ENCODE assay signal across 31 cellular contexts in genomic region chr12:65813983-65814382, GRCh38. TPM values are rescaled to one million over a fixed set of nuclear protein-coding genes. Genes with fewer than 3 reads are reported as not detected.
"Had no signal": no experiment of that assay in that cellular context is flagged by ENCODE, and none has a peak within 500 bp of the region (broad histone marks: within the 10 kb centered on the region; RNA-seq: fewer than 3 reads in every experiment).

No MANE protein-coding gene starts in this region.

- H3K9me3 ChIP-seq: gastrocnemius medialis had no signal

- H3K36me3 ChIP-seq: brain microvascular endothelial cell, gastrocnemius medialis, heart left ventricle had no signal

- H3K4me1 ChIP-seq: gastrocnemius medialis, heart left ventricle had no signal

- H3K27me3 ChIP-seq: brain microvascular endothelial cell, foreskin keratinocyte had no signal

- H3K4me3 Mint-ChIP-seq: activated CD4-positive, alpha-beta memory T cell treated with anti-CD3 and anti-CD28 coated beads, Interleukin-2, amount 10 ng/mL, durations not matched to agents 7 days and 5 days; activated CD4-positive, alpha-beta T cell treated with anti-CD3 and anti-CD28 coated beads, Interleukin-2, amount 10 ng/mL, durations not matched to agents 7 days and 5 days; activated naive CD4-positive, alpha-beta T cell treated with anti-CD3 and anti-CD28 coated beads, Interleukin-2, amount 10 ng/mL, durations not matched to agents 7 days and 5 days; activated naive CD8-positive, alpha-beta T cell treated with anti-CD3 and anti-CD28 coated beads, Interleukin-2, amount 10 ng/mL, durations not matched to agents 7 days and 5 days; activated T-cell treated with anti-CD3 and anti-CD28 coated beads, Interleukin-2, amount 50 U/mL, for 24 hours; activated T-cell treated with anti-CD3 and anti-CD28 coated beads, Interleukin-2, amount 50 U/mL, for 72 hours; central memory CD8-positive, alpha-beta T cell; dendritic cell treated with granulocyte-macrophage colony-stimulating factor and Interleukin-4, amounts not matched to agents 40 ng/mL and 50 ng/mL, for 4 days; endodermal cell; WTC11 had no signal

- H3K36me3 Mint-ChIP-seq: activated naive CD4-positive, alpha-beta T cell treated with anti-CD3 and anti-CD28 coated beads, Interleukin-2, amount 10 ng/mL, durations not matched to agents 7 days and 5 days; activated naive CD4-positive, alpha-beta T cell treated with anti-CD3 and anti-CD28 coated beads, Interleukin-2, amount 50 U/mL, for 72 hours; activated naive CD8-positive, alpha-beta T cell treated with anti-CD3 and anti-CD28 coated beads, Interleukin-2, amount 10 ng/mL, durations not matched to agents 7 days and 5 days; WTC11 had no signal

- H3K27me3 Mint-ChIP-seq: dendritic cell treated with granulocyte-macrophage colony-stimulating factor and Interleukin-4, amounts not matched to agents 40 ng/mL and 50 ng/mL, for 4 days had no signal

- DNase-seq: activated CD4-positive, alpha-beta memory T cell treated with anti-CD3 and anti-CD28 coated beads, Interleukin-2, amount 10 ng/mL, durations not matched to agents 7 days and 5 days; activated CD4-positive, alpha-beta T cell treated with anti-CD3 and anti-CD28 coated beads for 1 hour; activated CD4-positive, alpha-beta T cell treated with anti-CD3 and anti-CD28 coated beads for 4 hours; activated CD4-positive, alpha-beta T cell treated with anti-CD3 and anti-CD28 coated beads, Interleukin-2, amount 10 ng/mL, durations not matched to agents 7 days and 5 days; activated CD4-positive, alpha-beta T cell treated with anti-CD3 and anti-CD28 coated beads, Interleukin-2, amount 50 U/mL, for 4 hours; activated CD8-positive, alpha-beta memory T cell treated with anti-CD3 and anti-CD28 coated beads, Interleukin-2, amount 50 U/mL, for 48 hours; activated gamma-delta T cell; activated naive CD4-positive, alpha-beta T cell; activated naive CD4-positive, alpha-beta T cell treated with anti-CD3 and anti-CD28 coated beads, Interleukin-2, amount 10 ng/mL, durations not matched to agents 7 days and 5 days; activated naive CD8-positive, alpha-beta T cell treated with anti-CD3 and anti-CD28 coated beads, Interleukin-2, amount 10 ng/mL, durations not matched to agents 7 days and 5 days; activated T-cell treated with anti-CD3 and anti-CD28 coated beads for 4 hours; activated T-cell treated with anti-CD3 and anti-CD28 coated beads, Interleukin-2, amount 50 U/mL, for 24 hours; activated T-cell treated with anti-CD3 and anti-CD28 coated beads, Interleukin-2, amount 50 U/mL, for 72 hours; amniotic stem cell; anterior cingulate cortex; brain microvascular endothelial cell; dorsolateral prefrontal cortex; effector memory CD4-positive, alpha-beta T cell; endodermal cell; foreskin keratinocyte; gastrocnemius medialis; glutamatergic neuron; heart left ventricle; hypothalamus had no signal

- H3K27ac Mint-ChIP-seq: activated CD4-positive, alpha-beta memory T cell treated with anti-CD3 and anti-CD28 coated beads, Interleukin-2, amount 10 ng/mL, durations not matched to agents 7 days and 5 days; activated CD4-positive, alpha-beta T cell treated with anti-CD3 and anti-CD28 coated beads, Interleukin-2, amount 10 ng/mL, durations not matched to agents 7 days and 5 days; activated naive CD4-positive, alpha-beta T cell treated with anti-CD3 and anti-CD28 coated beads, Interleukin-2, amount 10 ng/mL, durations not matched to agents 7 days and 5 days; activated naive CD4-positive, alpha-beta T cell treated with anti-CD3 and anti-CD28 coated beads, Interleukin-2, amount 50 U/mL, for 72 hours; activated naive CD8-positive, alpha-beta T cell treated with anti-CD3 and anti-CD28 coated beads, Interleukin-2, amount 10 ng/mL, durations not matched to agents 7 days and 5 days; activated T-cell treated with anti-CD3 and anti-CD28 coated beads, Interleukin-2, amount 50 U/mL, for 24 hours; activated T-cell treated with anti-CD3 and anti-CD28 coated beads, Interleukin-2, amount 50 U/mL, for 72 hours; dendritic cell treated with granulocyte-macrophage colony-stimulating factor and Interleukin-4, amounts not matched to agents 40 ng/mL and 50 ng/mL, for 4 days; endodermal cell; WTC11 had no signal

- H3K9me3 Mint-ChIP-seq: activated CD4-positive, alpha-beta memory T cell treated with anti-CD3 and anti-CD28 coated beads, Interleukin-2, amount 10 ng/mL, durations not matched to agents 7 days and 5 days; activated CD4-positive, alpha-beta T cell treated with anti-CD3 and anti-CD28 coated beads, Interleukin-2, amount 10 ng/mL, durations not matched to agents 7 days and 5 days; activated naive CD4-positive, alpha-beta T cell treated with anti-CD3 and anti-CD28 coated beads, Interleukin-2, amount 10 ng/mL, durations not matched to agents 7 days and 5 days; activated naive CD4-positive, alpha-beta T cell treated with anti-CD3 and anti-CD28 coated beads, Interleukin-2, amount 50 U/mL, for 72 hours; activated naive CD8-positive, alpha-beta T cell treated with anti-CD3 and anti-CD28 coated beads, Interleukin-2, amount 10 ng/mL, durations not matched to agents 7 days and 5 days; activated T-cell treated with anti-CD3 and anti-CD28 coated beads, Interleukin-2, amount 50 U/mL, for 72 hours; central memory CD8-positive, alpha-beta T cell had no signal

- H3K4me1 Mint-ChIP-seq: activated CD4-positive, alpha-beta memory T cell treated with anti-CD3 and anti-CD28 coated beads, Interleukin-2, amount 10 ng/mL, durations not matched to agents 7 days and 5 days; activated naive CD4-positive, alpha-beta T cell treated with anti-CD3 and anti-CD28 coated beads, Interleukin-2, amount 10 ng/mL, durations not matched to agents 7 days and 5 days; central memory CD8-positive, alpha-beta T cell had no signal

- H3K4me3 ChIP-seq: coronary artery, dorsolateral prefrontal cortex, gastrocnemius medialis, heart left ventricle had no signal

- ATAC-seq: activated naive CD4-positive, alpha-beta T cell treated with anti-CD3 and anti-CD28 coated beads, Interleukin-2, amount 50 U/mL, for 72 hours; activated T-cell treated with anti-CD3 and anti-CD28 coated beads, Interleukin-2, amount 50 U/mL, for 72 hours; esophagus mucosa; foreskin keratinocyte; gastrocnemius medialis; heart left ventricle; WTC11 had no signal

- H3K27ac ChIP-seq: brain microvascular endothelial cell, coronary artery, dorsolateral prefrontal cortex, foreskin keratinocyte, gastrocnemius medialis, heart left ventricle, VCaP had no signal

RNA-seq across cellular contexts. Expression of gene HMGA2, which starts 10.3 kb away (rescaled TPM):
- total RNA-seq: activated CD4-positive, alpha-beta memory T cell treated with anti-CD3 and anti-CD28 coated beads, Interleukin-2, amount 10 ng/mL, durations not matched to agents 7 days and 5 days; activated CD4-positive, alpha-beta T cell treated with anti-CD3 and anti-CD28 coated beads, Interleukin-2, amount 10 ng/mL, durations not matched to agents 7 days and 5 days; activated naive CD8-positive, alpha-beta T cell treated with anti-CD3 and anti-CD28 coated beads, Interleukin-2, amount 10 ng/mL, durations not matched to agents 7 days and 5 days; activated T-cell treated with anti-CD3 and anti-CD28 coated beads, Interleukin-2, amount 50 U/mL, for 72 hours had no signal
